Comparison of ENCODE assay signal across 8 cellular contexts in genomic region chr4:185424905-185425599, GRCh38. TPM values are rescaled to one million over a fixed set of nuclear protein-coding genes. Genes with fewer than 3 reads are reported as not detected.
A peak's percentile ranks its signal among the peaks of the same experiment; 100 is the strongest.
DNase-seq lines count a peak whose midpoint lies in the region; ATAC-seq and TF ChIP-seq lines count a peak whose summit lies in the region.

No MANE protein-coding gene starts in this region.

- peak; percentile 0 for ATAC-seq in GM19438 (IDR thresholded peaks at IDR 0.05; ENCODE audit: low read depth, unreplicated experiment)
- ATAC-seq in stimulated activated naive CD8-positive, alpha-beta T cell treated with anti-CD3 and anti-CD28 coated beads, Interleukin-15, amount 100 ng/mL, for 72 hours: no peak
- ATAC-seq in GM19035 (IDR thresholded peaks at IDR 0.05; ENCODE audit: unreplicated experiment): no peak

- peaks cover 45% of the 10 kb centered on the region for H3K36me3 Mint-ChIP-seq in brain

- H3K4me3 ChIP-seq in BLaER1 (peak overlapping the region; percentile 77), NB4 (ENCODE audit: low read depth, low read length) (peak overlapping the region; percentile 94)

- no peaks in the 10 kb centered on the region for H3K27me3 ChIP-seq in BLaER1

- peaks cover 6% of the 10 kb centered on the region for H3K27me3 Mint-ChIP-seq in brain
- H3K27me3 Mint-ChIP-seq in stimulated activated naive CD8-positive, alpha-beta T cell treated with anti-CD3 and anti-CD28 coated beads, Interleukin-15, amount 100 ng/mL, for 72 hours: no peaks in the 10 kb centered on the region

- H3K4me1 Mint-ChIP-seq in brain: peaks cover 49% of the 10 kb centered on the region
- H3K4me1 Mint-ChIP-seq in stimulated activated naive CD8-positive, alpha-beta T cell treated with anti-CD3 and anti-CD28 coated beads, Interleukin-15, amount 100 ng/mL, for 72 hours: peaks cover 42% of the 10 kb centered on the region

- H3K9me3 ChIP-seq in BLaER1: no peaks in the 10 kb centered on the region

- H3K9me3 Mint-ChIP-seq in brain: peaks cover 0 to 17% (median 7%) of the 10 kb centered on the region in 5 experiments
- H3K9me3 Mint-ChIP-seq in stimulated activated naive CD8-positive, alpha-beta T cell treated with anti-CD3 and anti-CD28 coated beads, Interleukin-15, amount 100 ng/mL, for 72 hours: no peaks in the 10 kb centered on the region

- DNase-seq in NB4 (ENCODE audit: low read depth) (no peak), inferior parietal cortex (ENCODE audit: extremely low spot score) (peak; percentile 17), ureter (ENCODE audit: low spot score) (no peak)
- no peak for DNase-seq in stimulated activated naive CD8-positive, alpha-beta T cell treated with anti-CD3 and anti-CD28 coated beads, Interleukin-15, amount 100 ng/mL, for 72 hours

- TF ChIP-seq POLR2A in NB4 (IDR thresholded peaks at IDR 0.05; ENCODE audit: extremely low read depth, insufficient read length): no peak

- H3K27ac Mint-ChIP-seq in brain: peak overlapping the region; percentile 96 to 100 (median 98)
- H3K27ac Mint-ChIP-seq in stimulated activated naive CD8-positive, alpha-beta T cell treated with anti-CD3 and anti-CD28 coated beads, Interleukin-15, amount 100 ng/mL, for 72 hours: peak overlapping the region; percentile 99 to 100

- H3K27ac ChIP-seq in BLaER1: peak overlapping the region; percentile 99

- peaks cover 14% of the 10 kb centered on the region for H3K36me3 ChIP-seq in BLaER1

- H3K4me1 ChIP-seq in BLaER1: peaks cover 24% of the 10 kb centered on the region

- peak overlapping the region; percentile 99 for H3K9ac ChIP-seq in BLaER1

- TF ChIP-seq CTCF in NB4 (IDR thresholded peaks at IDR 0.05; ENCODE audit: low read depth, low read length) (no peak), brain (conservative IDR thresholded peaks at IDR 0.05) (no peak)

- peak overlapping the region; percentile 88 to 96 (median 92) for H3K4me3 Mint-ChIP-seq in brain
- peak overlapping the region; percentile 87 to 90 for H3K4me3 Mint-ChIP-seq in stimulated activated naive CD8-positive, alpha-beta T cell treated with anti-CD3 and anti-CD28 coated beads, Interleukin-15, amount 100 ng/mL, for 72 hours

- peak overlapping the region; percentile 96 for H3K4me2 ChIP-seq in BLaER1

- no peaks in the 10 kb centered on the region for H4K20me1 ChIP-seq in BLaER1

RNA-seq across cellular contexts. Expression of gene UFSP2, which starts 0.7 kb away (rescaled TPM):
- polyA plus RNA-seq in brain (ENCODE audit: insufficient read depth, low read depth, low replicate concordance): 12.7 TPM
- 37.3 TPM for total RNA-seq in ureter

RNA-seq across cellular contexts. Expression of gene ANKRD37, which starts 28.4 kb away (rescaled TPM):
- polyA plus RNA-seq in brain (ENCODE audit: insufficient read depth, low read depth, low replicate concordance): 8.8 TPM
- 11.9 TPM for total RNA-seq in ureter

RNA-seq across cellular contexts. Expression of gene LRP2BP, which starts 29.3 kb away (rescaled TPM):
- 0.70 TPM for polyA plus RNA-seq in brain (ENCODE audit: insufficient read depth, low read depth, low replicate concordance)
- 2.1 TPM for total RNA-seq in ureter

RNA-seq across cellular contexts. Expression of gene CCDC110, which starts 46.5 kb away (rescaled TPM):
- polyA plus RNA-seq in brain (ENCODE audit: insufficient read depth, low read depth, low replicate concordance): 0.27 TPM
- 2.3 TPM for total RNA-seq in ureter
